Comparison of ENCODE assay signal across 12 cellular contexts in genomic region chr2:134601266-134601665, GRCh38.
DNase-seq lines count a peak whose midpoint lies in the region; TF ChIP-seq lines count a peak whose summit lies in the region.
"Had no signal": no experiment of that assay in that cellular context is flagged by ENCODE, and none has a peak within 500 bp of the region (broad histone marks: within the 10 kb centered on the region; RNA-seq: fewer than 3 reads in every experiment).

No MANE protein-coding gene starts in this region.

- CTCF ChIA-PET in GM10248 (lab: Yijun Ruan, JAX), result interaction anchor here (0.7 kb wide), 1 partner anchor 9 kb away, joined by 3 read pairs; no protein-coding TSS in a partner anchor

- in situ Hi-C loops in G401 (cut with HindIII; ENCODE audit: low sequenced_read_pairs), result no loop called here

- DNase-seq in G401 (ENCODE audit: low spot score) (peak; percentile 77), NCI-H2171 treated with DMSO at 0.1 percent for 48 hours (lab: John Stamatoyannopoulos, UW) (peak; percentile 93), ecto neural progenitor cell (ENCODE audit: low spot score) (peak; percentile 27), retina (peak; percentile 55), HUDEP-2 (lab: John Stamatoyannopoulos, UW; ENCODE audit: unreplicated experiment in 76 of 76) (no peak), GM10248 (ENCODE audit: extremely low spot score) (no peak)
- DNase-seq in central memory CD4-positive, alpha-beta T cell, result no peak
- DNase-seq: CD4-positive, alpha-beta T cell; DMS53; GM23248; H7; IMR-90 had no signal

- POLR2A ChIA-PET in GM10248 (lab: Yijun Ruan, JAX), result no interaction called here

- TF ChIP-seq CTCF in GM10248 (IDR thresholded peaks at IDR 0.05; ENCODE audit: control extremely low read depth, extremely low read depth, low read depth, missing control alignments), result no peak

Comparison
In these comparisons a context has a peak if more than half of its experiments do, and no peak if none do; other contexts are left out.
1. DNase-seq: peak in G401 (single experiment), NCI-H2171 treated with DMSO at 0.1 percent for 48 hours (single experiment), ecto neural progenitor cell (single experiment) and retina (single experiment); none in central memory CD4-positive, alpha-beta T cell (single experiment), HUDEP-2 (0 of 76) and GM10248 (single experiment).